In the genomic region with DNA sequence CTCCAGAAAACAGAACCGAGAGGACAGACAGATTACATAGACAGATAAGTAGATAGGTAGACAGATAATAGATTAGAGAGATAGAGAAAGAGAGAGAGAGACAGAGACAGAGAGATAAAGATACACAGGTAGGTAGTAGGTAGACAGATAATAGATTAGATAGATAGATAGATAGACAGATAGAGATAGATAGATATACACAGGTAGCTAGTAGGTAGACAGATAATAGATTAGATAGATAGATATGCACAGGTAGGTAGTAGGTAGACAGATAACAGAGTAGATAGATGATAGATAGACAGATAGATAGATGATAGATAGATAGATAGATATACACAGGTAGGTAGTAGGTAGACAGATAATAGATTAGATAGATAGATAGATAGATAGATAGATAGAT, we compare ENCODE assay signal across 1 cellular context.
TF ChIP-seq lines count a peak whose summit lies in the region.

No MANE protein-coding gene starts in this region.

TF ChIP-seq in HepG2, 621 proteins besides CTCF, POLR2A, EP300 and RAD21:
- TF ChIP-seq RFXAP (CRISPR knock-in tag; IDR thresholded peaks at IDR 0.05; ENCODE audit: borderline replicate concordance): no peak
